In genomic region chr6:33981861-33982260, GRCh38 we compare ENCODE assay signal across 1 cellular context.
TF ChIP-seq lines count a peak whose summit lies in the region.

No MANE protein-coding gene starts in this region.

TF ChIP-seq in WTC11, 78 proteins besides CTCF, POLR2A, EP300 and RAD21 (continued from another document):
- TF ChIP-seq E2F5 (CRISPR knock-in tag; IDR thresholded peaks at IDR 0.05) (no peak), FOXJ3 (CRISPR knock-in tag; IDR thresholded peaks at IDR 0.05; ENCODE audit: borderline replicate concordance) (no peak), CREM (CRISPR knock-in tag; IDR thresholded peaks at IDR 0.05) (no peak), MYBL2 (CRISPR knock-in tag; IDR thresholded peaks at IDR 0.05) (no peak), ESRRA (CRISPR knock-in tag; IDR thresholded peaks at IDR 0.05; ENCODE audit: borderline replicate concordance) (no peak), SMAD3 (CRISPR knock-in tag; IDR thresholded peaks at IDR 0.05; ENCODE audit: borderline replicate concordance) (no peak), NR1H2 (CRISPR knock-in tag; IDR thresholded peaks at IDR 0.05) (no peak), JUN (CRISPR knock-in tag; IDR thresholded peaks at IDR 0.05) (no peak), CBFB (CRISPR knock-in tag; IDR thresholded peaks at IDR 0.05; ENCODE audit: low read depth) (no peak), KAT7 (CRISPR knock-in tag; IDR thresholded peaks at IDR 0.05; ENCODE audit: borderline replicate concordance) (no peak)
- TF ChIP-seq, protein P1, sequence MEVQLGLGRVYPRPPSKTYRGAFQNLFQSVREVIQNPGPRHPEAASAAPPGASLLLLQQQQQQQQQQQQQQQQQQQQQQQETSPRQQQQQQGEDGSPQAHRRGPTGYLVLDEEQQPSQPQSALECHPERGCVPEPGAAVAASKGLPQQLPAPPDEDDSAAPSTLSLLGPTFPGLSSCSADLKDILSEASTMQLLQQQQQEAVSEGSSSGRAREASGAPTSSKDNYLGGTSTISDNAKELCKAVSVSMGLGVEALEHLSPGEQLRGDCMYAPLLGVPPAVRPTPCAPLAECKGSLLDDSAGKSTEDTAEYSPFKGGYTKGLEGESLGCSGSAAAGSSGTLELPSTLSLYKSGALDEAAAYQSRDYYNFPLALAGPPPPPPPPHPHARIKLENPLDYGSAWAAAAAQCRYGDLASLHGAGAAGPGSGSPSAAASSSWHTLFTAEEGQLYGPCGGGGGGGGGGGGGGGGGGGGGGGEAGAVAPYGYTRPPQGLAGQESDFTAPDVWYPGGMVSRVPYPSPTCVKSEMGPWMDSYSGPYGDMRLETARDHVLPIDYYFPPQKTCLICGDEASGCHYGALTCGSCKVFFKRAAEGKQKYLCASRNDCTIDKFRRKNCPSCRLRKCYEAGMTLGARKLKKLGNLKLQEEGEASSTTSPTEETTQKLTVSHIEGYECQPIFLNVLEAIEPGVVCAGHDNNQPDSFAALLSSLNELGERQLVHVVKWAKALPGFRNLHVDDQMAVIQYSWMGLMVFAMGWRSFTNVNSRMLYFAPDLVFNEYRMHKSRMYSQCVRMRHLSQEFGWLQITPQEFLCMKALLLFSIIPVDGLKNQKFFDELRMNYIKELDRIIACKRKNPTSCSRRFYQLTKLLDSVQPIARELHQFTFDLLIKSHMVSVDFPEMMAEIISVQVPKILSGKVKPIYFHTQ (CRISPR knock-in tag; IDR thresholded peaks at IDR 0.05): no peak
- TF ChIP-seq, protein P2, sequence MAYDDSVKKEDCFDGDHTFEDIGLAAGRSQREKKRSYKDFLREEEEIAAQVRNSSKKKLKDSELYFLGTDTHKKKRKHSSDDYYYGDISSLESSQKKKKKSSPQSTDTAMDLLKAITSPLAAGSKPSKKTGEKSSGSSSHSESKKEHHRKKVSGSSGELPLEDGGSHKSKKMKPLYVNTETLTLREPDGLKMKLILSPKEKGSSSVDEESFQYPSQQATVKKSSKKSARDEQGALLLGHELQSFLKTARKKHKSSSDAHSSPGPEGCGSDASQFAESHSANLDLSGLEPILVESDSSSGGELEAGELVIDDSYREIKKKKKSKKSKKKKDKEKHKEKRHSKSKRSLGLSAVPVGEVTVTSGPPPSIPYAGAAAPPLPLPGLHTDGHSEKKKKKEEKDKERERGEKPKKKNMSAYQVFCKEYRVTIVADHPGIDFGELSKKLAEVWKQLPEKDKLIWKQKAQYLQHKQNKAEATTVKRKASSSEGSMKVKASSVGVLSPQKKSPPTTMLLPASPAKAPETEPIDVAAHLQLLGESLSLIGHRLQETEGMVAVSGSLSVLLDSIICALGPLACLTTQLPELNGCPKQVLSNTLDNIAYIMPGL (CRISPR knock-in tag; IDR thresholded peaks at IDR 0.05): no peak
